In genomic region chr16:31873556-31874353, GRCh38 we compare ENCODE assay signal across 8 cellular contexts. TPM values are rescaled to one million over a fixed set of nuclear protein-coding genes. Genes with fewer than 3 reads are reported as not detected.
A peak's percentile ranks its signal among the peaks of the same experiment; 100 is the strongest.
DNase-seq lines count a peak whose midpoint lies in the region; ATAC-seq, FAIRE-seq and TF ChIP-seq lines count a peak whose summit lies in the region.

Gene ZNF267 (plus strand): TSS chr16:31873807. CDS start chr16:31873967, 160 bp downstream.

- H3K79me2 ChIP-seq in ACC112 (ENCODE audit: control insufficient read depth, insufficient read depth, low read length, unreplicated experiment) (peaks cover 48% of the 10 kb centered on the region), keratinocyte (ENCODE audit: control insufficient read depth, insufficient read depth, low read length) (peaks cover 44% of the 10 kb centered on the region)

- H3K9me1 ChIP-seq in keratinocyte (ENCODE audit: control insufficient read depth, extremely low read depth, insufficient read depth, low read length) = peaks cover 3% of the 10 kb centered on the region

- no peaks in the 10 kb centered on the region for H3K9me3 ChIP-seq in keratinocyte (ENCODE audit: control insufficient read depth, low read depth, low read length)

- H3K4me2 ChIP-seq in keratinocyte (ENCODE audit: control insufficient read depth, extremely low read depth, insufficient read depth, low read depth, low read length) = peak within 1 kb of the TSS; percentile 97

- H3K27ac ChIP-seq in ACC112 (ENCODE audit: low read depth, low read length) (peak within 1 kb of the TSS; percentile 89), keratinocyte (ENCODE audit: control insufficient read depth, insufficient read depth, low read length) (peak within 1 kb of the TSS; percentile 96)

- TF ChIP-seq CTCF in keratinocyte (optimal IDR thresholded peaks at IDR 0.05 in 1 of 3, IDR thresholded peaks at IDR 0.05 in 1 of 3, conservative IDR thresholded peaks at IDR 0.05 in 1 of 3; ENCODE audit: extremely low read depth in 1 of 3, insufficient read depth in 2 of 3, low read length in 3 of 3) = no peak

- dilution Hi-C loops in keratinocyte (cut with MboI; ENCODE audit: extremely low pct_ligation_motif_present, low sequenced_read_pairs) = no loop called here

- H3K9ac ChIP-seq in keratinocyte (ENCODE audit: control insufficient read depth, extremely low read depth, insufficient read depth, low read length) = peak within 1 kb of the TSS; percentile 99

- peaks cover 9% of the 10 kb centered on the region for H4K20me1 ChIP-seq in keratinocyte (ENCODE audit: control insufficient read depth, extremely low read depth, insufficient read depth, low read length)

- H2AFZ ChIP-seq in ACC112 (ENCODE audit: low read length, unreplicated experiment) (peak within 1 kb of the TSS; percentile 82), keratinocyte (ENCODE audit: control insufficient read depth, low read length) (peak within 1 kb of the TSS; percentile 42)

- H3K27me3 ChIP-seq in ACC112 (ENCODE audit: insufficient read depth, low read length) = no peaks in the 10 kb centered on the region
- no peaks in the 10 kb centered on the region for H3K27me3 ChIP-seq in keratinocyte (ENCODE audit: control insufficient read depth, extremely low read depth, insufficient read depth, low read length)

- peak; percentile 40 for ATAC-seq in GM18868 (IDR thresholded peaks at IDR 0.05; ENCODE audit: unreplicated experiment)
- peak; percentile 38 for ATAC-seq in HG03108 (IDR thresholded peaks at IDR 0.05; ENCODE audit: unreplicated experiment)

- DNase-seq in NCI-H226 = peak; percentile 70
- DNase-seq in activated CD4-positive, CD25-positive, alpha-beta regulatory T cell treated with anti-CD3 and anti-CD28 coated beads, Interleukin-2, amount 50 U/mL, for 16 hours (ENCODE audit: low read depth, low spot score) = peak; percentile 90
- peak; percentile 93 for DNase-seq in central memory CD4-positive, alpha-beta T cell
- peak; percentile 58 for DNase-seq in keratinocyte (ENCODE audit: low read depth, low spot score)
- peak; percentile 84 to 92 for DNase-seq in stimulated activated CD4-positive, alpha-beta T cell treated with anti-CD3 and anti-CD28 coated beads, Interleukin-15, amount 100 ng/mL, for 1 hour (ENCODE audit: low read depth in 1 of 2, low spot score in 1 of 2)

- H3K36me3 ChIP-seq in ACC112 (ENCODE audit: insufficient read depth, low read length) (peaks cover 3% of the 10 kb centered on the region; the same call in 1 of the 2 replicates), keratinocyte (ENCODE audit: control insufficient read depth in 2 of 2, extremely low read depth in 1 of 2, insufficient read depth in 2 of 2, low read length in 2 of 2) (peaks cover 2 to 9% of the 10 kb centered on the region in 2 experiments)

- H3K4me1 ChIP-seq in ACC112 (ENCODE audit: control insufficient read depth, insufficient read depth, low read length, unreplicated experiment) (peaks cover 45% of the 10 kb centered on the region), keratinocyte (ENCODE audit: control insufficient read depth, extremely low read depth, insufficient read depth, low read length) (peaks cover 50% of the 10 kb centered on the region)

- H3K4me3 ChIP-seq in ACC112 (ENCODE audit: low read depth, low read length) (peak within 1 kb of the TSS; percentile 97), keratinocyte (ENCODE audit: control insufficient read depth in 2 of 3, extremely low read depth in 1 of 3, insufficient read depth in 2 of 3, low read depth in 1 of 3, low read length in 3 of 3) (peak within 1 kb of the TSS; percentile 69 to 83 (median 77))

- FAIRE-seq in keratinocyte (lab: Jason Lieb, UNC) = no peak

RNA-seq across cellular contexts. Expression of gene ZNF267, which starts in this region (rescaled TPM):
- 6.9 to 10.7 TPM (median 7.5 TPM) in 3 replicates for polyA plus RNA-seq in keratinocyte
- 6.5 TPM for polyA plus RNA-seq in keratinocyte (2011; ENCODE audit: low read depth)
- polyA plus RNA-seq in keratinocyte (2011; cell fraction: cytosol; rRNA removed) = 3.3 and 7.3 TPM in 2 replicates
- 9.7 and 12.9 TPM in 2 replicates for polyA plus RNA-seq in keratinocyte (2011; cell fraction: nucleus; rRNA removed)
- polyA plus RNA-seq in keratinocyte (2012; ENCODE audit: low replicate concordance) = 5.6 and 7.8 TPM in 2 replicates
- 3.6 to 22.5 TPM (median 10.3 TPM) in 3 replicates for polyA minus RNA-seq in keratinocyte
- 5.8 TPM for polyA minus RNA-seq in keratinocyte (2011; cell fraction: cytosol; rRNA and poly(A)+ RNA removed)
- polyA minus RNA-seq in keratinocyte (2011; cell fraction: nucleus; rRNA and poly(A)+ RNA removed) = 12.9 and 18.5 TPM in 2 replicates

Comparison
In these comparisons a context has a peak if more than half of its experiments do, and no peak if none do; other contexts are left out.
1. Peak in every context shown above with its lines: DNase-seq, ATAC-seq, H3K4me3 ChIP-seq and H3K27ac ChIP-seq.